ENCODE assay signal across 24 cellular contexts in genomic region chr18:62332964-62333695, GRCh38. TPM values are rescaled to one million over a fixed set of nuclear protein-coding genes. Genes with fewer than 3 reads are reported as not detected.
A peak's percentile ranks its signal among the peaks of the same experiment; 100 is the strongest.
DNase-seq lines count a peak whose midpoint lies in the region; TF ChIP-seq lines count a peak whose summit lies in the region.
"Had no signal": no experiment of that assay in that cellular context is flagged by ENCODE, and none has a peak within 500 bp of the region (broad histone marks: within the 10 kb centered on the region; RNA-seq: fewer than 3 reads in every experiment).

No MANE protein-coding gene starts in this region.

- intact Hi-C loops in Calu3 (cut with micrococcal nuclease; ENCODE audit: unreplicated experiment): loop anchor here (5.0 kb wide), 1 partner anchor 194 kb away; no protein-coding TSS in a partner anchor
- intact Hi-C loops in activated T-helper 1 cell treated with anti-CD3 and anti-CD28 coated beads, Interleukin-12 subunit alpha, Interleukin-12 subunit beta, Interleukin-2, Interleukin-4 antibody, amounts not matched to agents 30 ng/mL and 10 ng/mL and 1 ng/mL, durations not matched to agents 14 hours and 24 hours and 36 hours (cut with micrococcal nuclease): no loop called here

- DNase-seq in Calu3 (no peak), NCI-H524 treated with DMSO at 0.1 percent for 48 hours (lab: John Stamatoyannopoulos, UW) (peak; percentile 95), tibial nerve (ENCODE audit: low spot score in 2 of 2) (no peak), mesenchymal stem cell (no peak), GM13976 (ENCODE audit: low spot score) (no peak), RKO (ENCODE audit: low spot score) (no peak)
- DNase-seq in activated T-helper 1 cell treated with anti-CD3 and anti-CD28 coated beads, Interleukin-12 subunit alpha, Interleukin-12 subunit beta, Interleukin-2, Interleukin-4 antibody, amounts not matched to agents 30 ng/mL and 10 ng/mL and 1 ng/mL, durations not matched to agents 14 hours and 24 hours and 36 hours (ENCODE audit: low spot score): no peak
- DNase-seq: BE2C; Caco-2; CD4-positive, alpha-beta memory T cell; EL; GF-D8; GOT3; NCI-H1105; NCI-H146; NCI-H2081; NCI-H774; SHP77; T-helper 2 cell had no signal

- peaks cover 62% of the 10 kb centered on the region for H3K36me3 Mint-ChIP-seq in Calu3 (ENCODE audit: insufficient read depth, unreplicated experiment)
- peaks cover 20% of the 10 kb centered on the region for H3K36me3 Mint-ChIP-seq in activated T-helper 1 cell treated with anti-CD3 and anti-CD28 coated beads, Interleukin-12 subunit alpha, Interleukin-12 subunit beta, Interleukin-2, Interleukin-4 antibody, amounts not matched to agents 30 ng/mL and 10 ng/mL and 1 ng/mL, durations not matched to agents 14 hours and 24 hours and 36 hours (ENCODE audit: low read depth)
- H3K36me3 Mint-ChIP-seq: CD4-positive, alpha-beta memory T cell had no signal

- peaks cover 96% of the 10 kb centered on the region for H3K4me1 Mint-ChIP-seq in Calu3 (ENCODE audit: low read depth, unreplicated experiment)
- H3K4me1 Mint-ChIP-seq in activated T-helper 1 cell treated with anti-CD3 and anti-CD28 coated beads, Interleukin-12 subunit alpha, Interleukin-12 subunit beta, Interleukin-2, Interleukin-4 antibody, amounts not matched to agents 30 ng/mL and 10 ng/mL and 1 ng/mL, durations not matched to agents 14 hours and 24 hours and 36 hours (ENCODE audit: low read depth): peaks cover 54% of the 10 kb centered on the region

- H3K9ac ChIP-seq in BLaER1 (no peak overlapping the region), mesenchymal stem cell (ENCODE audit: low read length) (no peak overlapping the region)

- TF ChIP-seq CTCF in Calu3 (IDR thresholded peaks at IDR 0.05; ENCODE audit: unreplicated experiment) (no peak), tibial nerve (IDR thresholded peaks at IDR 0.05) (no peak), GM13976 (IDR thresholded peaks at IDR 0.05; ENCODE audit: borderline replicate concordance, control extremely low read depth, extremely low read depth, insufficient read depth, missing control alignments) (no peak)

- TF ChIP-seq EP300 in tibial nerve (IDR thresholded peaks at IDR 0.05): no peak

- H3K4me1 ChIP-seq in BLaER1 (peaks cover 30% of the 10 kb centered on the region), tibial nerve (peaks cover 0 to 12% (median 0%) of the 10 kb centered on the region in 4 donors), mesenchymal stem cell (ENCODE audit: control insufficient read depth, insufficient read depth, low read depth, low read length) (peaks cover 9% of the 10 kb centered on the region)
- H3K4me1 ChIP-seq: BE2C, Caco-2 had no signal

- H3K27me3 ChIP-seq in BLaER1: peaks cover 3% of the 10 kb centered on the region; the same call in 1 of the 2 replicates
- peaks cover 0 to 28% of the 10 kb centered on the region in 2 donors for H3K27me3 ChIP-seq in tibial nerve
- peaks cover 20 to 24% of the 10 kb centered on the region in 2 experiments for H3K27me3 ChIP-seq in mesenchymal stem cell (ENCODE audit: control insufficient read depth in 1 of 2, insufficient read depth in 1 of 2, low read length in 2 of 2)
- H3K27me3 ChIP-seq: BE2C had no signal

- BruUV-seq in Calu3 (replicated peaks; lab: Mats Ljungman, UMichigan): no TSS peak

- no peak overlapping the region for H3K18ac ChIP-seq in mesenchymal stem cell (ENCODE audit: low read depth in 1 of 2, low read length in 2 of 2)

- in situ Hi-C loops in GM13976 (cut with MboI; ENCODE audit: low sequenced_read_pairs, unreplicated experiment): no loop called here

- no peak overlapping the region for H3K4me3 ChIP-seq in BLaER1
- H3K4me3 ChIP-seq in tibial nerve: no peak overlapping the region
- H3K4me3 ChIP-seq in mesenchymal stem cell (ENCODE audit: insufficient read depth in 1 of 2, low read depth in 1 of 2, low read length in 2 of 2): no peak overlapping the region
- H3K4me3 ChIP-seq: A549, SK-N-MC had no signal

- no peak overlapping the region for H2BK5ac ChIP-seq in mesenchymal stem cell (ENCODE audit: low read depth, low read length, poor library complexity, severe bottlenecking)

- no peak overlapping the region for H3K4ac ChIP-seq in mesenchymal stem cell (ENCODE audit: low read depth in 1 of 2, low read length in 2 of 2)

- no peaks in the 10 kb centered on the region for H3K27me3 Mint-ChIP-seq in Calu3 (ENCODE audit: unreplicated experiment)
- H3K27me3 Mint-ChIP-seq in activated T-helper 1 cell treated with anti-CD3 and anti-CD28 coated beads, Interleukin-12 subunit alpha, Interleukin-12 subunit beta, Interleukin-2, Interleukin-4 antibody, amounts not matched to agents 30 ng/mL and 10 ng/mL and 1 ng/mL, durations not matched to agents 14 hours and 24 hours and 36 hours (ENCODE audit: insufficient read depth): no peaks in the 10 kb centered on the region

- 82 to 87% methylated on average over 13 of the region's 13 CpGs for WGBS in tibial nerve, 2 donors
- WGBS in mesenchymal stem cell: 93% methylated on average over 13 of the region's 13 CpGs

- CTCF ChIA-PET in Calu3 (lab: Charles Lee): interaction anchor here (1.2 to 2.2 kb wide), 2 partner anchors 13 to 67 kb away, joined by 3 to 5 read pairs; no protein-coding TSS in a partner anchor

- no peaks in the 10 kb centered on the region for H3K9me3 Mint-ChIP-seq in Calu3 (ENCODE audit: low read depth, unreplicated experiment)
- no peaks in the 10 kb centered on the region for H3K9me3 Mint-ChIP-seq in activated T-helper 1 cell treated with anti-CD3 and anti-CD28 coated beads, Interleukin-12 subunit alpha, Interleukin-12 subunit beta, Interleukin-2, Interleukin-4 antibody, amounts not matched to agents 30 ng/mL and 10 ng/mL and 1 ng/mL, durations not matched to agents 14 hours and 24 hours and 36 hours
- H3K9me3 Mint-ChIP-seq: CD4-positive, alpha-beta memory T cell; IgD-negative memory B cell had no signal

- H3K23ac ChIP-seq in mesenchymal stem cell (ENCODE audit: low read length in 2 of 2): no peak overlapping the region

- H2AFZ ChIP-seq in mesenchymal stem cell (ENCODE audit: low read depth, low read length): no peak overlapping the region

- no peak overlapping the region for H2AK5ac ChIP-seq in mesenchymal stem cell (ENCODE audit: low read length, severe bottlenecking)

- H3K27ac ChIP-seq in BLaER1 (no peak overlapping the region), tibial nerve (no peak overlapping the region), mesenchymal stem cell (ENCODE audit: low read length, poor library complexity, severe bottlenecking) (no peak overlapping the region)
- H3K27ac ChIP-seq: SK-N-MC had no signal

- no peak overlapping the region for H4K91ac ChIP-seq in mesenchymal stem cell (ENCODE audit: low read length)

- no peak overlapping the region for H4K8ac ChIP-seq in mesenchymal stem cell (ENCODE audit: low read length)

- H2BK120ac ChIP-seq in mesenchymal stem cell (ENCODE audit: low read depth, low read length): no peak overlapping the region

- no peak overlapping the region for H2BK12ac ChIP-seq in mesenchymal stem cell (ENCODE audit: low read length in 2 of 2)

- peak overlapping the region; percentile 57 for H3K4me3 Mint-ChIP-seq in Calu3 (ENCODE audit: low read depth, unreplicated experiment)
- H3K4me3 Mint-ChIP-seq in activated T-helper 1 cell treated with anti-CD3 and anti-CD28 coated beads, Interleukin-12 subunit alpha, Interleukin-12 subunit beta, Interleukin-2, Interleukin-4 antibody, amounts not matched to agents 30 ng/mL and 10 ng/mL and 1 ng/mL, durations not matched to agents 14 hours and 24 hours and 36 hours: no peak overlapping the region
- H3K4me3 Mint-ChIP-seq: CD4-positive, alpha-beta memory T cell; IgD-negative memory B cell had no signal

- no peaks in the 10 kb centered on the region for H3K36me3 ChIP-seq in BLaER1
- H3K36me3 ChIP-seq in tibial nerve: no peaks in the 10 kb centered on the region
- H3K36me3 ChIP-seq in mesenchymal stem cell (ENCODE audit: control insufficient read depth in 1 of 2, insufficient read depth in 2 of 2, low read depth in 1 of 2, low read length in 2 of 2): no peaks in the 10 kb centered on the region
- H3K36me3 ChIP-seq: BE2C had no signal

- peak overlapping the region; percentile 55 for H3K27ac Mint-ChIP-seq in Calu3 (ENCODE audit: unreplicated experiment)
- H3K27ac Mint-ChIP-seq in activated T-helper 1 cell treated with anti-CD3 and anti-CD28 coated beads, Interleukin-12 subunit alpha, Interleukin-12 subunit beta, Interleukin-2, Interleukin-4 antibody, amounts not matched to agents 30 ng/mL and 10 ng/mL and 1 ng/mL, durations not matched to agents 14 hours and 24 hours and 36 hours: peak overlapping the region; percentile 16
- H3K27ac Mint-ChIP-seq: IgD-negative memory B cell had no signal

- H4K20me1 ChIP-seq in BLaER1: no peaks in the 10 kb centered on the region

- no peak for TF ChIP-seq POLR2A in tibial nerve (IDR thresholded peaks at IDR 0.05)

- H3K4me2 ChIP-seq in BLaER1 (peak overlapping the region; percentile 46; the same call in 1 of the 2 replicates), mesenchymal stem cell (ENCODE audit: low read length, poor library complexity, severe bottlenecking) (no peak overlapping the region)

- H3K9me3 ChIP-seq in BLaER1: no peaks in the 10 kb centered on the region
- no peaks in the 10 kb centered on the region for H3K9me3 ChIP-seq in tibial nerve
- no peaks in the 10 kb centered on the region for H3K9me3 ChIP-seq in mesenchymal stem cell (ENCODE audit: control insufficient read depth, low read length)
- H3K9me3 ChIP-seq: A549, BE2C, Caco-2 had no signal

- H3K14ac ChIP-seq in mesenchymal stem cell (ENCODE audit: low read length in 2 of 2): no peak overlapping the region

- H3K79me1 ChIP-seq in mesenchymal stem cell (replicated peaks; ENCODE audit: low read length, poor library complexity, severe bottlenecking): no peaks in the 10 kb centered on the region

- H2BK15ac ChIP-seq in mesenchymal stem cell (ENCODE audit: low read depth, poor library complexity, severe bottlenecking): no peak overlapping the region

RNA-seq across cellular contexts. Expression of gene TNFRSF11A, which starts 8.0 kb away (rescaled TPM):
- 94.6 and 126 TPM in 2 replicates for total RNA-seq in Calu3 (2022)
- total RNA-seq in activated T-helper 1 cell treated with anti-CD3 and anti-CD28 coated beads, Interleukin-12 subunit alpha, Interleukin-12 subunit beta, Interleukin-2, Interleukin-4 antibody, amounts not matched to agents 30 ng/mL and 10 ng/mL and 1 ng/mL, durations not matched to agents 14 hours and 24 hours and 36 hours: 22.9 and 27.1 TPM in 2 replicates
- total RNA-seq in tibial nerve: 10 to 100 TPM in 2 of 4 donors, 1 to 10 TPM in 2; 5.5 to 25.8 (median 8.6) TPM
- 0.04 TPM for polyA plus RNA-seq in mesenchymal stem cell (2013, experiment 1 of 2)
- polyA plus RNA-seq in mesenchymal stem cell (2013, experiment 2 of 2): 0.04 TPM
- total RNA-seq: OCI-LY7 had no signal
- polyA plus RNA-seq: IgD-negative memory B cell had no signal
